In genomic region chr1:2514863-2515762, GRCh38 we compare ENCODE assay signal across 25 cellular contexts. TPM values are rescaled to one million over a fixed set of nuclear protein-coding genes. Genes with fewer than 3 reads are reported as not detected.
DNase-seq lines count a peak whose midpoint lies in the region; ATAC-seq and TF ChIP-seq lines count a peak whose summit lies in the region.
"Had no signal": no experiment of that assay in that cellular context is flagged by ENCODE, and none has a peak within 500 bp of the region (broad histone marks: within the 10 kb centered on the region; RNA-seq: fewer than 3 reads in every experiment).

No MANE protein-coding gene starts in this region.

- H3K4me3 ChIP-seq in epithelial cell of esophagus (ENCODE audit: low read length) (no peak overlapping the region), retinal pigment epithelial cell (ENCODE audit: low read length) (no peak overlapping the region), lower lobe of right lung (no peak overlapping the region)
- H3K4me3 ChIP-seq: suprapubic skin had no signal

- no peak for TF ChIP-seq CTCF in RWPE1 (conservative IDR thresholded peaks at IDR 0.05; ENCODE audit: low read depth)
- TF ChIP-seq CTCF in epithelial cell of esophagus (IDR thresholded peaks at IDR 0.05; ENCODE audit: insufficient read depth, low read depth, low read length, missing control alignments), result peak; percentile 20
- peak; percentile 25 for TF ChIP-seq CTCF in retinal pigment epithelial cell (conservative IDR thresholded peaks at IDR 0.05; ENCODE audit: low read depth, low read length)
- TF ChIP-seq CTCF in lower lobe of right lung (IDR thresholded peaks at IDR 0.05), result no peak

- POLR2A ChIA-PET in RWPE1 (lab: Yijun Ruan, JAX; ENCODE audit: low non-redundant PET), result no interaction called here

- H3K27me3 ChIP-seq in lower lobe of right lung (ENCODE audit: low read depth), result no peaks in the 10 kb centered on the region
- H3K27me3 ChIP-seq: suprapubic skin had no signal

- no peaks in the 10 kb centered on the region for H3K9me3 ChIP-seq in lower lobe of right lung
- H3K9me3 ChIP-seq: suprapubic skin had no signal

- peaks cover 97% of the 10 kb centered on the region for H3K36me3 ChIP-seq in lower lobe of right lung

- CTCF ChIA-PET in RWPE1 (lab: Yijun Ruan, JAX), result interaction anchor here (0.5 to 1.0 kb wide), 4 partner anchors 8 to 50 kb away, joined by 3 to 5 read pairs (median 4); partner anchors contain the start of gene TNFRSF14

- DNase-seq in RWPE1 (ENCODE audit: low spot score), result no peak
- no peak for DNase-seq in epithelial cell of esophagus (ENCODE audit: low read depth)
- no peak for DNase-seq in retinal pigment epithelial cell (ENCODE audit: low read depth)
- no peak for DNase-seq in lower lobe of right lung
- no peak for DNase-seq in epidermal melanocyte (ENCODE audit: insufficient read length, low spot score)
- DNase-seq: activated CD4-positive, CD25-positive, alpha-beta regulatory T cell treated with anti-CD3 and anti-CD28 coated beads, Interleukin-2, amount 50 U/mL, for 72 hours; activated CD8-positive, alpha-beta T cell treated with anti-CD3 and anti-CD28 coated beads, Interleukin-2, amount 10 ng/mL, durations not matched to agents 7 days and 5 days; activated naive CD4-positive, alpha-beta T cell treated with anti-CD3 and anti-CD28 coated beads for 36 hours; activated T-cell treated with anti-CD3 and anti-CD28 coated beads, Interleukin-2, amount 50 U/mL, for 1 hour; amniotic stem cell; CD4-positive, alpha-beta T cell; central memory CD4-positive, alpha-beta T cell; DMS 273 treated with DMSO at 0.1 percent for 48 hours; Karpas-422; NCI-H1694 treated with DMSO at 0.1 percent for 48 hours; NCI-H2171 treated with DMSO at 0.1 percent for 48 hours; NCI-H526; posterior cingulate gyrus had no signal

- peak; percentile 18 for TF ChIP-seq POLR2A in GM18951 (IDR thresholded peaks at IDR 0.05; ENCODE audit: extremely low read depth, insufficient read depth, insufficient read length)

- ATAC-seq in lower lobe of right lung (no peak), GM19395 (IDR thresholded peaks at IDR 0.05; ENCODE audit: unreplicated experiment) (no peak)
- ATAC-seq: activated CD8-positive, alpha-beta T cell treated with anti-CD3 and anti-CD28 coated beads, Interleukin-2, amount 10 ng/mL, durations not matched to agents 7 days and 5 days; esophagus mucosa; natural killer cell treated with Interleukin-12 subunit alpha and Interleukin-12 subunit beta and Interleukin-15 and Interleukin-18, amount 100 ng/mL, for 72 hours; stimulated activated effector memory CD8-positive, alpha-beta T cell treated with anti-CD3 and anti-CD28 coated beads, Interleukin-12 subunit alpha, Interleukin-12 subunit beta, amount 100 ng/mL, for 72 hours had no signal

- in situ Hi-C loops in GM18951 (cut with MboI; ENCODE audit: low sequenced_read_pairs, unreplicated experiment), result no loop called here

- H3K4me1 ChIP-seq in lower lobe of right lung, result no peaks in the 10 kb centered on the region
- H3K4me1 ChIP-seq: suprapubic skin had no signal

- intact Hi-C loops in lower lobe of right lung (cut with DNase I), result no loop called here

- 0 out of 2 replicates have a peak overlapping the region, but pooled peaks have one; percentile 8 for H3K27ac ChIP-seq in RWPE1
- H3K27ac ChIP-seq in lower lobe of right lung, result no peak overlapping the region
- H3K27ac ChIP-seq: suprapubic skin had no signal

RNA-seq across cellular contexts. Expression of gene PANK4, which starts 11.3 kb away (rescaled TPM):
- total RNA-seq in lower lobe of right lung, result 39.2 TPM

RNA-seq across cellular contexts. Expression of gene HES5, which starts 14.9 kb away (rescaled TPM):
- 1.5 TPM for total RNA-seq in lower lobe of right lung
- total RNA-seq: activated CD8-positive, alpha-beta T cell treated with anti-CD3 and anti-CD28 coated beads, Interleukin-2, amount 10 ng/mL, durations not matched to agents 7 days and 5 days; activated naive CD4-positive, alpha-beta T cell treated with anti-CD3 and anti-CD28 coated beads for 36 hours; CD4-positive, alpha-beta T cell; HT1080; natural killer cell treated with Interleukin-12 subunit alpha and Interleukin-12 subunit beta and Interleukin-15 and Interleukin-18, amount 100 ng/mL, for 72 hours had no signal

RNA-seq across cellular contexts. Expression of gene PLCH2, which starts 39.0 kb away (rescaled TPM):
- 3.8 TPM for total RNA-seq in lower lobe of right lung

RNA-seq across cellular contexts. Expression of gene TNFRSF14, which starts 41.1 kb away (rescaled TPM):
- total RNA-seq in lower lobe of right lung, result 152 TPM

Comparison
In these comparisons a context has a peak if more than half of its experiments do, and no peak if none do; other contexts are left out.
1. CTCF ChIP-seq: peak in epithelial cell of esophagus (single experiment) and retinal pigment epithelial cell (single experiment); none in RWPE1 (single experiment) and lower lobe of right lung (single experiment).